In the genomic region with DNA sequence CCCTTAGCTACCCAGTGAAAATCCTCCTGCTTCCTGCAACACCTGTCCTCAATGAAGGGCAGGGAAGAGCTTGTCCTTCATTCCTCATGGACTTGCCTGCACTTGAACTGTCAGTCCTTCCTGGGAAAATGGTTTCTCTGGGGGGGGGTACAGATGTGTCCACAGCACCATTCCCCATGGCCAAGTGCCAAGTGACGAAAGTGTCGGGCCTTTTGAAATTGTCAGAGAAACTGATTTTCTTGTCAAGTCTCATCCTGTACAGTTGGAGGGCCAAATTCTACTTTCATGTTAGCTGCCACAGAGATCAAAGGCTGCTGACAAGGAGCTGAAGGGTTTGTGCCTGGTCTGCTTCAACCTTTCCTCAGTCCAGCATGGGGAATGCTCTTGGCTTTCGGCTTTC, we compare ENCODE assay signal across 17 cellular contexts.
"Had no signal": no experiment of that assay in that cellular context is flagged by ENCODE, and none has a peak within 500 bp of the region (broad histone marks: within the 10 kb centered on the region; RNA-seq: fewer than 3 reads in every experiment).

No MANE protein-coding gene starts in this region.

- H3K4me2 ChIP-seq: hepatocyte had no signal

- H3K9me3 ChIP-seq: gastroesophageal sphincter, left lung, psoas muscle, suprapubic skin, thyroid gland had no signal

- H3K36me3 ChIP-seq: gastroesophageal sphincter, left lung, suprapubic skin, thyroid gland had no signal

- H2AFZ ChIP-seq: hepatocyte had no signal

- ATAC-seq: gastroesophageal sphincter; left lung; naive thymus-derived CD4-positive, alpha-beta T cell; psoas muscle; stimulated activated effector memory CD8-positive, alpha-beta T cell treated with anti-CD3 and anti-CD28 coated beads, Interleukin-12 subunit alpha, Interleukin-12 subunit beta, amount 100 ng/mL, for 72 hours; stimulated activated naive CD8-positive, alpha-beta T cell treated with anti-CD3 and anti-CD28 coated beads, Interleukin-15, Interleukin-2, amounts not matched to agents 100 U/mL and 50 U/mL, for 24 hours had no signal

- H3K4me3 ChIP-seq: gastroesophageal sphincter, hepatocyte, left lung, lung, psoas muscle, suprapubic skin, thyroid gland had no signal

- H3K27ac ChIP-seq: gastroesophageal sphincter, hepatocyte, left lung, psoas muscle, suprapubic skin, thyroid gland had no signal

- H3K79me2 ChIP-seq: hepatocyte had no signal

- H3K27me3 ChIP-seq: hepatocyte, left lung, suprapubic skin, thyroid gland had no signal

- H3K4me1 ChIP-seq: gastroesophageal sphincter, left lung, psoas muscle, suprapubic skin, thyroid gland had no signal

- DNase-seq: cerebellar nuclear complex; erythroblast; glutamatergic neuron; left lung; mesendoderm; naive thymus-derived CD4-positive, alpha-beta T cell; nephron progenitor cell; psoas muscle; stimulated activated CD4-positive, alpha-beta T cell treated with anti-CD3 and anti-CD28 coated beads, Interleukin-4, amount 100 ng/mL, for 1 hour; stimulated activated CD8-positive, alpha-beta memory T cell treated with anti-CD3 and anti-CD28 coated beads, Interleukin-4, amount 100 ng/mL, for 48 hours; stimulated activated naive CD8-positive, alpha-beta T cell treated with anti-CD3 and anti-CD28 coated beads, Interleukin-15, Interleukin-2, amounts not matched to agents 100 U/mL and 50 U/mL, for 24 hours; thyroid gland had no signal
